ENCODE assay signal across 8 cellular contexts in the genomic region with DNA sequence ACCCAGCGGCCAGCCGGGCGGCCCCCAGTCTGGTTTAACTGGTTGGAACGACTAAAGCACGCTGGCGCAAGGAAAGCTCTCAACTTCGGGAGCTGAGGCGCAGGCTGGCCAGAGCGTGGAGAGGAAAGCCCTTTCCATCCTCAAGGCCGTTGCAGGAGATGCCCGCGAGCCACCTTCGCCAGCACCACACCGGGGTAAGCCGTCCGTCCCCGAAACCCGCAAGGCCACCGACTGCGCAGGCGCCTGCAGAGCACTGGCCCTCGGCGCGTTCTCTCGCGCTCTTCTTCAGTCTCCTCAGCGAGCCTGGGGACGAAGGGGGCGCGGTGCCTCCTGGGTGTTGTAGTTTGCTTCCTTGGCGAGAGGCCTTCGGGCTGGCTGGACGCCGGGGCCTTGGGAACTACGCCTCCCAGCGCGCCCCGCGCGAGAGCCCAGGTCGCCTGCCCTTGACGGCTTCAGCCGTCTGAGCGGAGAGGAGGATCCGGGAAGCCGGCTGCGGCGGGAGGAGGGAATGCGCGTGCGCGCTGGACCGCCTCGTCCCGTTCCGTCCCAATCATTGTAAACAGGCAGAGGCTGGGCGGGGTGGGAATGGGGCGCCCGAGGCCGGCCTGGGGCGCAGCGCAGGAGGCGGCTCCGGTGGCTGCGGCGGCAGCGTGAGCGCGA. TPM values are rescaled to one million over a fixed set of nuclear protein-coding genes. Genes with fewer than 3 reads are reported as not detected.
A peak's percentile ranks its signal among the peaks of the same experiment; 100 is the strongest.
DNase-seq lines count a peak whose midpoint lies in the region; ATAC-seq, FAIRE-seq and TF ChIP-seq lines count a peak whose summit lies in the region.

A gene (plus strand): TSS at position 531 of the 660 bp plus-strand sequence. CDS start 37,533 bp downstream, outside the sequence.

- H3K4me3 ChIP-seq in cardiac muscle cell (peak within 1 kb of the TSS; percentile 66), parathyroid adenoma (ENCODE audit: low read depth, low read length) (peak within 1 kb of the TSS; percentile 92), tibial nerve (peak within 1 kb of the TSS; percentile 76 to 97 (median 87))

- TF ChIP-seq EP300 in tibial nerve (IDR thresholded peaks at IDR 0.05) = peak; percentile 71 to 98

- H3K27ac Mint-ChIP-seq in T-cell = peak within 1 kb of the TSS; percentile 91 to 93

- CTCF ChIA-PET in T-cell (lab: Charles Lee) = interaction anchor here in 1 of 2 donors (1.1 kb wide), 1 partner anchor 12 kb away, joined by 3 read pairs; no protein-coding TSS in a partner anchor

- no peaks in the 10 kb centered on the region for H3K36me3 ChIP-seq in cardiac muscle cell
- no peaks in the 10 kb centered on the region for H3K36me3 ChIP-seq in parathyroid adenoma (ENCODE audit: control insufficient read depth, insufficient read depth, low read length)
- peaks cover 0 to 11% (median 0%) of the 10 kb centered on the region in 3 donors for H3K36me3 ChIP-seq in tibial nerve

- peak within 1 kb of the TSS; percentile 65 for H3K27ac ChIP-seq in adipose tissue (ENCODE audit: low read depth, low read length)
- H3K27ac ChIP-seq in cardiac muscle cell = peak within 1 kb of the TSS; percentile 83
- H3K27ac ChIP-seq in parathyroid adenoma = peak within 1 kb of the TSS; percentile 85
- peak within 1 kb of the TSS; percentile 91 to 98 (median 94) for H3K27ac ChIP-seq in tibial nerve

- peak within 1 kb of the TSS; percentile 93 for H3K4me2 ChIP-seq in parathyroid adenoma (ENCODE audit: low read length)

- H2AFZ ChIP-seq in parathyroid adenoma = peak within 1 kb of the TSS; percentile 97

- ATAC-seq in HG02798 (IDR thresholded peaks at IDR 0.05; ENCODE audit: poor library complexity, unreplicated experiment) = peak; percentile 93
- ATAC-seq in T-cell (replicated peaks in 1 of 4) = peak; percentile 97 to 99 (median 97)

- H3K9me3 Mint-ChIP-seq in T-cell = peaks cover 0 to under 1% (median 0%) of the 10 kb centered on the region in 3 donors

- H3K4me1 Mint-ChIP-seq in T-cell = peaks cover 26 to 27% (median 26%) of the 10 kb centered on the region in 3 donors

- H3K4me3 Mint-ChIP-seq in T-cell = peak within 1 kb of the TSS; percentile 96 to 98 (median 97)

- FAIRE-seq in GM12891 (lab: Jason Lieb, UNC) = peak; percentile 100

- TF ChIP-seq POLR2A in GM12891 (IDR thresholded peaks at IDR 0.05; ENCODE audit: low read depth, low read length) = peak; percentile 86
- peak; percentile 84 to 88 for TF ChIP-seq POLR2A in tibial nerve (IDR thresholded peaks at IDR 0.05)

- peaks cover 22% of the 10 kb centered on the region for H3K79me2 ChIP-seq in parathyroid adenoma

- TF ChIP-seq CTCF in cardiac muscle cell (IDR thresholded peaks at IDR 0.05; ENCODE audit: low read depth, low read length) = peak; percentile 8
- TF ChIP-seq CTCF in parathyroid adenoma (IDR thresholded peaks at IDR 0.05) = peak; percentile 5
- TF ChIP-seq CTCF in tibial nerve (IDR thresholded peaks at IDR 0.05) = peak in 3 of 5 experiments; percentile 17 to 53 (median 40)

- peaks cover 16% of the 10 kb centered on the region for H3K36me3 Mint-ChIP-seq in T-cell

- H3K4me1 ChIP-seq in cardiac muscle cell (ENCODE audit: low read depth) (peaks cover 16% of the 10 kb centered on the region), parathyroid adenoma (peaks cover 12% of the 10 kb centered on the region), tibial nerve (peaks cover 0 to 27% (median 8%) of the 10 kb centered on the region in 4 donors)

- peaks cover 7 to 12% of the 10 kb centered on the region in 2 donors for H3K27me3 Mint-ChIP-seq in T-cell

- WGBS in adipose tissue, 3 donors = 0% methylated on average over 62 to 69 of the region's 69 CpGs
- WGBS in tibial nerve, 2 donors = 0% methylated on average over 7 to 59 of the region's 69 CpGs

- H3K9ac ChIP-seq in parathyroid adenoma = peak within 1 kb of the TSS; percentile 85

- H3K27me3 ChIP-seq in cardiac muscle cell = no peaks in the 10 kb centered on the region
- H3K27me3 ChIP-seq in parathyroid adenoma (ENCODE audit: control insufficient read depth, insufficient read depth, low read length) = no peaks in the 10 kb centered on the region
- no peaks in the 10 kb centered on the region for H3K27me3 ChIP-seq in tibial nerve

- POLR2A ChIA-PET in T-cell (lab: Charles Lee) = no interaction called here

- no peaks in the 10 kb centered on the region for H3K9me3 ChIP-seq in cardiac muscle cell (ENCODE audit: low read depth)
- H3K9me3 ChIP-seq in parathyroid adenoma (ENCODE audit: control insufficient read depth, low read length) = no peaks in the 10 kb centered on the region
- H3K9me3 ChIP-seq in tibial nerve = peaks cover 0 to 2% (median 0%) of the 10 kb centered on the region in 4 donors

- DNase-seq in GM12891 (ENCODE audit: insufficient read length, low spot score) (peak; percentile 97), NCI-H1417 treated with DMSO at 0.1 percent for 48 hours (lab: John Stamatoyannopoulos, UW) (peak; percentile 97), T-cell (peak; percentile 92 to 99 (median 97)), cardiac muscle cell (ENCODE audit: low read depth in 1 of 2, low spot score in 1 of 2) (peak; percentile 100), tibial nerve (ENCODE audit: low spot score in 2 of 2) (peak; percentile 98 to 99)

TF ChIP-seq in GM12891, 5 proteins besides CTCF, POLR2A, EP300 and RAD21:
- TF ChIP-seq POU2F2 (IDR thresholded peaks at IDR 0.05; ENCODE audit: low read depth, low read length) (peak; percentile 60; the same call in 1 of the 2 replicates), PAX5 (IDR thresholded peaks at IDR 0.05; ENCODE audit: insufficient read depth, low read length, severe bottlenecking) (no peak), SPI1 (IDR thresholded peaks at IDR 0.05; ENCODE audit: low read depth, low read length) (no peak), TAF1 (IDR thresholded peaks at IDR 0.05; ENCODE audit: low read depth, low read length) (peak; percentile 74; the same call in 1 of the 2 replicates), POLR2AphosphoS5 (IDR thresholded peaks at IDR 0.05; ENCODE audit: low read depth, low read length) (peak; percentile 70; the same call in 1 of the 2 replicates)

RNA-seq across cellular contexts. Expression of the gene that starts here (rescaled TPM):
- polyA plus RNA-seq in GM12891 (2012; ENCODE audit: low read depth, missing spikeins) = 32.9 TPM
- total RNA-seq in T-cell (10 to 100 TPM; 21.6 to 42.7 (median 41.5) TPM), cardiac muscle cell (52.1 and 68.0 TPM in 2 replicates), tibial nerve (100 to 1,000 TPM in 2 of 4 donors, 10 to 100 TPM in 2; 93.3 to 118 (median 99.5) TPM)
- polyA plus RNA-seq in adipose tissue (10 to 100 TPM; 12.8 to 45.7 (median 25.7) TPM), cardiac muscle cell (31.1 and 33.5 TPM in 2 replicates)

Comparison
In these comparisons a context has a peak if more than half of its experiments do, and no peak if none do; other contexts are left out.
1. Peak in every context shown above with its lines: DNase-seq, ATAC-seq, H3K4me3 ChIP-seq and H3K27ac ChIP-seq.